19 cellular contexts compared by ENCODE assay signal in the genomic region with DNA sequence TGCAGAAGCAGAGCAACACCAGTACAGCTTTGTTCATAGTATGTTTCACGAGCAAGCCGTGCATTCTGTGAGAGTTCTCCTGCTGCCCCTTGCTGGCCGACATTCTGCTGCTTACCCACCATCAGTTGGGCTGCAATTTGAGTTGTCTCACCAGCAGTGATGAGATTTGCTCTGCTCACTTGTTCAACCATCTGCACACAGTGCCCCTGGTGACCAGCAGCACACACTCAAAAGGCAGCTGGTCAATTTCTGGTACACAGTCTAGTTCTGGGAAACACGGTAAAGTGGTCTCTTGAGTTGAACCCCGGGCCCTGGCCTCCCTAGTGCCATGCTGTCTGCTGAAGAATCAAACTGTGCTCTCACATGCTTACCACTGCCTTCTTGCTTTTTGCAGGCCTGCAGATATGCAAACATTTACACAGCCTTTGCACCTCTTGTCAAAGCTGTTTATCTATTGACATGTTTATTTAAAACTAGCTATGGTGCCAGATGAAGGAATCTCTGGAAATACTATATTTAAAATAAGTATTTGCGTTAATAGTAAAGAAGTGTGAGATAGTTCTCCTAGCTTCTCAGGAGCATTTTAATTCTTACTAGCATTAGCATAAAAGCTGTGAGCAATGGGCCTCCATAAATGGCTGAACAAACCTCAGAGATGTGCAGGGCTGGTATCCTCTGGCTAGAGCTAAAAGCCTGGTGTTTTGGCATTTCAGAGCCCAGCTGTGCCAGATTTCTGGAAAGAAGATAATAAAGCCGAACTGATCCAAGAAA.
DNase-seq lines count a peak whose midpoint lies in the region; ATAC-seq and TF ChIP-seq lines count a peak whose summit lies in the region.
"Had no signal": no experiment of that assay in that cellular context is flagged by ENCODE, and none has a peak within 500 bp of the region (broad histone marks: within the 10 kb centered on the region; RNA-seq: fewer than 3 reads in every experiment).

No MANE protein-coding gene starts in this region.

- POLR2A ChIA-PET in activated CD4-positive, alpha-beta memory T cell treated with anti-CD3 and anti-CD28 coated beads for 36 hours (lab: Charles Lee) = interaction anchor here (0.6 to 1.2 kb wide), 2 partner anchors 14 to 15 kb away, joined by 3 read pairs; no protein-coding TSS in a partner anchor
- POLR2A ChIA-PET in naive thymus-derived CD4-positive, alpha-beta T cell (lab: Charles Lee) = no interaction called here

- H3K4me3 ChIP-seq in BE2C (ENCODE audit: low read depth, low read length) = no peak overlapping the region
- H3K4me3 ChIP-seq in left ventricle myocardium inferior = no peak overlapping the region
- H3K4me3 ChIP-seq in naive thymus-derived CD4-positive, alpha-beta T cell (ENCODE audit: low read length) = no peak overlapping the region
- H3K4me3 ChIP-seq: esophagus muscularis mucosa, GM23248 had no signal

- TF ChIP-seq CTCF in BE2C (IDR thresholded peaks at IDR 0.05; ENCODE audit: low read depth, low read length) (no peak), VCaP (conservative IDR thresholded peaks at IDR 0.05) (peak; percentile 18; the same call in 1 of the 2 replicates), left ventricle myocardium inferior (IDR thresholded peaks at IDR 0.05; ENCODE audit: borderline replicate concordance) (no peak)

- H3K27me3 Mint-ChIP-seq in activated CD4-positive, alpha-beta memory T cell treated with anti-CD3 and anti-CD28 coated beads for 36 hours = no peaks in the 10 kb centered on the region
- no peaks in the 10 kb centered on the region for H3K27me3 Mint-ChIP-seq in naive thymus-derived CD4-positive, alpha-beta T cell

- H3K27ac Mint-ChIP-seq in activated CD4-positive, alpha-beta memory T cell treated with anti-CD3 and anti-CD28 coated beads for 36 hours = no peak overlapping the region
- no peak overlapping the region for H3K27ac Mint-ChIP-seq in naive thymus-derived CD4-positive, alpha-beta T cell
- H3K27ac Mint-ChIP-seq: activated naive CD4-positive, alpha-beta T cell treated with anti-CD3 and anti-CD28 coated beads for 36 hours had no signal

- H3K4me1 ChIP-seq in BE2C (no peaks in the 10 kb centered on the region), left ventricle myocardium inferior (peaks cover 27% of the 10 kb centered on the region)
- H3K4me1 ChIP-seq in naive thymus-derived CD4-positive, alpha-beta T cell (ENCODE audit: control insufficient read depth in 2 of 2, insufficient read depth in 2 of 2, low read length in 2 of 2) = no peaks in the 10 kb centered on the region
- H3K4me1 ChIP-seq: Caco-2 had no signal

- H3K36me3 ChIP-seq in BE2C (no peaks in the 10 kb centered on the region), left ventricle myocardium inferior (peaks cover 23% of the 10 kb centered on the region)
- no peaks in the 10 kb centered on the region for H3K36me3 ChIP-seq in naive thymus-derived CD4-positive, alpha-beta T cell (ENCODE audit: control insufficient read depth in 2 of 3, insufficient read depth in 3 of 3, low read length in 3 of 3)
- H3K36me3 ChIP-seq: brain microvascular endothelial cell had no signal

- H3K27ac ChIP-seq in VCaP (peak overlapping the region; percentile 29), left ventricle myocardium inferior (replicated peaks) (peak overlapping the region; percentile 35)
- no peak overlapping the region for H3K27ac ChIP-seq in naive thymus-derived CD4-positive, alpha-beta T cell (ENCODE audit: low read depth, low read length)
- H3K27ac ChIP-seq: brain microvascular endothelial cell, esophagus muscularis mucosa, GM23248 had no signal

- ATAC-seq in naive thymus-derived CD4-positive, alpha-beta T cell = no peak
- no peak for ATAC-seq in GM18907 (IDR thresholded peaks at IDR 0.05; ENCODE audit: unreplicated experiment)

- H3K9me3 Mint-ChIP-seq in activated CD4-positive, alpha-beta memory T cell treated with anti-CD3 and anti-CD28 coated beads for 36 hours = no peaks in the 10 kb centered on the region
- H3K9me3 Mint-ChIP-seq in naive thymus-derived CD4-positive, alpha-beta T cell = no peaks in the 10 kb centered on the region
- H3K9me3 Mint-ChIP-seq: activated naive CD4-positive, alpha-beta T cell treated with anti-CD3 and anti-CD28 coated beads for 36 hours had no signal

- no peak overlapping the region for H3K4me3 Mint-ChIP-seq in activated CD4-positive, alpha-beta memory T cell treated with anti-CD3 and anti-CD28 coated beads for 36 hours
- no peak overlapping the region for H3K4me3 Mint-ChIP-seq in naive thymus-derived CD4-positive, alpha-beta T cell
- H3K4me3 Mint-ChIP-seq: activated naive CD4-positive, alpha-beta T cell treated with anti-CD3 and anti-CD28 coated beads for 36 hours had no signal

- H3K27me3 ChIP-seq in BE2C (no peaks in the 10 kb centered on the region), left ventricle myocardium inferior (ENCODE audit: low read depth) (no peaks in the 10 kb centered on the region)
- no peaks in the 10 kb centered on the region for H3K27me3 ChIP-seq in naive thymus-derived CD4-positive, alpha-beta T cell (ENCODE audit: control insufficient read depth in 2 of 2, insufficient read depth in 2 of 2, low read length in 2 of 2)
- H3K27me3 ChIP-seq: brain microvascular endothelial cell, esophagus muscularis mucosa had no signal

- no peaks in the 10 kb centered on the region for H3K36me3 Mint-ChIP-seq in activated CD4-positive, alpha-beta memory T cell treated with anti-CD3 and anti-CD28 coated beads for 36 hours
- H3K36me3 Mint-ChIP-seq in naive thymus-derived CD4-positive, alpha-beta T cell = no peaks in the 10 kb centered on the region

- intact Hi-C loops in left ventricle myocardium inferior (cut with micrococcal nuclease) = no loop called here
- intact Hi-C loops in activated CD4-positive, alpha-beta memory T cell treated with anti-CD3 and anti-CD28 coated beads for 36 hours (cut with micrococcal nuclease) = no loop called here
- intact Hi-C loops in naive thymus-derived CD4-positive, alpha-beta T cell (cut with micrococcal nuclease) = no loop called here

- no peaks in the 10 kb centered on the region for H3K9me3 ChIP-seq in BE2C
- H3K9me3 ChIP-seq in left ventricle myocardium inferior (replicated peaks) = no peaks in the 10 kb centered on the region
- H3K9me3 ChIP-seq in naive thymus-derived CD4-positive, alpha-beta T cell (ENCODE audit: control insufficient read depth in 2 of 3, low read length in 3 of 3) = no peaks in the 10 kb centered on the region
- H3K9me3 ChIP-seq: Caco-2, esophagus muscularis mucosa had no signal

- H3K4me1 Mint-ChIP-seq in activated CD4-positive, alpha-beta memory T cell treated with anti-CD3 and anti-CD28 coated beads for 36 hours (ENCODE audit: low read depth) = no peaks in the 10 kb centered on the region
- H3K4me1 Mint-ChIP-seq in naive thymus-derived CD4-positive, alpha-beta T cell = no peaks in the 10 kb centered on the region

- CTCF ChIA-PET in activated CD4-positive, alpha-beta memory T cell treated with anti-CD3 and anti-CD28 coated beads for 36 hours (lab: Charles Lee) = no interaction called here
- CTCF ChIA-PET in naive thymus-derived CD4-positive, alpha-beta T cell (lab: Charles Lee) = interaction anchor here (0.6 kb wide), 1 partner anchor 22 kb away, joined by 3 read pairs; no protein-coding TSS in a partner anchor

- DNase-seq in BE2C = peak; percentile 10
- DNase-seq in HuH-7 (ENCODE audit: low spot score) = peak; percentile 27
- no peak for DNase-seq in left ventricle myocardium inferior
- no peak for DNase-seq in activated CD4-positive, alpha-beta memory T cell treated with anti-CD3 and anti-CD28 coated beads for 36 hours
- no peak for DNase-seq in T-helper 2 cell
- DNase-seq in naive thymus-derived CD4-positive, alpha-beta T cell = no peak
- DNase-seq: activated CD4-positive, alpha-beta T cell treated with anti-CD3 and anti-CD28 coated beads for 4 hours; activated naive CD4-positive, alpha-beta T cell treated with anti-CD3 and anti-CD28 coated beads for 36 hours; activated T-cell treated with anti-CD3 and anti-CD28 coated beads for 4 hours; brain microvascular endothelial cell; Caco-2; GDM1; GM23248; NCI-H1436; NCI-H69; RPMI8226 had no signal

Comparison
In these comparisons a context has a peak if more than half of its experiments do, and no peak if none do; other contexts are left out.
1. DNase-seq: peak in BE2C (single experiment) and HuH-7 (single experiment); none in left ventricle myocardium inferior (single experiment), activated CD4-positive, alpha-beta memory T cell treated with anti-CD3 and anti-CD28 coated beads for 36 hours (single experiment), T-helper 2 cell (0 of 5) and naive thymus-derived CD4-positive, alpha-beta T cell (0 of 9).